ENCODE assay signal across 15 cellular contexts in genomic region chr13:77516342-77516789, GRCh38. TPM values are rescaled to one million over a fixed set of nuclear protein-coding genes. Genes with fewer than 3 reads are reported as not detected.
DNase-seq lines count a peak whose midpoint lies in the region; ATAC-seq and TF ChIP-seq lines count a peak whose summit lies in the region.
"Had no signal": no experiment of that assay in that cellular context is flagged by ENCODE, and none has a peak within 500 bp of the region (broad histone marks: within the 10 kb centered on the region; RNA-seq: fewer than 3 reads in every experiment).

No MANE protein-coding gene starts in this region.

- no peak overlapping the region for H3K9ac ChIP-seq in neuronal stem cell (ENCODE audit: low read depth, low read length, poor library complexity)

- peak overlapping the region; percentile 55 for H3K27ac Mint-ChIP-seq in activated CD4-positive, alpha-beta T cell treated with anti-CD3 and anti-CD28 coated beads for 36 hours
- no peak overlapping the region for H3K27ac Mint-ChIP-seq in activated CD4-positive, alpha-beta T cell treated with anti-CD3 and anti-CD28 coated beads, Interleukin-2, amount 10 ng/mL, durations not matched to agents 7 days and 5 days
- H3K27ac Mint-ChIP-seq: activated naive CD8-positive, alpha-beta T cell treated with anti-CD3 and anti-CD28 coated beads, Interleukin-2, amount 10 ng/mL, durations not matched to agents 7 days and 5 days; IgD-negative memory B cell; mesothelial cell of epicardium had no signal

- no peak overlapping the region for H3K27ac ChIP-seq in osteoblast (ENCODE audit: low read depth, low read length)
- H3K27ac ChIP-seq in neuronal stem cell (replicated peaks; ENCODE audit: low read length), result no peak overlapping the region

- H2AFZ ChIP-seq in osteoblast (ENCODE audit: low read length) (peak overlapping the region; percentile 47), neuronal stem cell (ENCODE audit: low read length) (no peak overlapping the region)

- ATAC-seq in activated CD4-positive, alpha-beta T cell treated with anti-CD3 and anti-CD28 coated beads for 36 hours, result peak; percentile 88
- peak; percentile 54 for ATAC-seq in HG03097 (IDR thresholded peaks at IDR 0.05; ENCODE audit: low FRiP score, unreplicated experiment)

- H3K36me3 ChIP-seq in osteoblast (ENCODE audit: insufficient read depth, low read length) (no peaks in the 10 kb centered on the region), neuronal stem cell (replicated peaks in 1 of 2; ENCODE audit: control insufficient read depth in 2 of 2, insufficient read depth in 2 of 2, low read length in 2 of 2) (no peaks in the 10 kb centered on the region)
- H3K36me3 ChIP-seq: HAP-1 had no signal

- no peak overlapping the region for H2BK12ac ChIP-seq in neuronal stem cell (ENCODE audit: low read length)

- no peak overlapping the region for H4K91ac ChIP-seq in neuronal stem cell (ENCODE audit: low read depth, low read length, poor library complexity)

- peaks cover 11% of the 10 kb centered on the region for H3K4me1 ChIP-seq in osteoblast (ENCODE audit: insufficient read depth, low read length)
- no peaks in the 10 kb centered on the region for H3K4me1 ChIP-seq in neuronal stem cell (ENCODE audit: control insufficient read depth in 2 of 2, insufficient read depth in 1 of 2, low read depth in 1 of 2, low read length in 2 of 2)
- H3K4me1 ChIP-seq: HAP-1 had no signal

- no peak overlapping the region for H2AK5ac ChIP-seq in neuronal stem cell (ENCODE audit: low read depth, low read length)

- H3K23ac ChIP-seq in neuronal stem cell (ENCODE audit: low read depth, low read length, poor library complexity), result no peak overlapping the region

- H3K4me3 ChIP-seq in osteoblast (ENCODE audit: insufficient read depth, low read length) (no peak overlapping the region), neuronal stem cell (ENCODE audit: low read length in 2 of 2) (no peak overlapping the region)
- H3K4me3 ChIP-seq: HAP-1 had no signal

- no peak overlapping the region for H2BK5ac ChIP-seq in neuronal stem cell (ENCODE audit: low read length)

- no peak overlapping the region for H2BK120ac ChIP-seq in neuronal stem cell (ENCODE audit: low read depth, low read length)

- peaks cover 16% of the 10 kb centered on the region for H3K4me1 Mint-ChIP-seq in activated CD4-positive, alpha-beta T cell treated with anti-CD3 and anti-CD28 coated beads for 36 hours
- no peaks in the 10 kb centered on the region for H3K4me1 Mint-ChIP-seq in activated CD4-positive, alpha-beta T cell treated with anti-CD3 and anti-CD28 coated beads, Interleukin-2, amount 10 ng/mL, durations not matched to agents 7 days and 5 days

- no peak overlapping the region for H2BK15ac ChIP-seq in neuronal stem cell (ENCODE audit: low read length)

- H3K36me3 Mint-ChIP-seq in activated CD4-positive, alpha-beta T cell treated with anti-CD3 and anti-CD28 coated beads for 36 hours (ENCODE audit: low read depth), result no peaks in the 10 kb centered on the region
- H3K36me3 Mint-ChIP-seq in activated CD4-positive, alpha-beta T cell treated with anti-CD3 and anti-CD28 coated beads, Interleukin-2, amount 10 ng/mL, durations not matched to agents 7 days and 5 days (ENCODE audit: low read depth), result no peaks in the 10 kb centered on the region
- H3K36me3 Mint-ChIP-seq: activated naive CD8-positive, alpha-beta T cell treated with anti-CD3 and anti-CD28 coated beads, Interleukin-2, amount 10 ng/mL, durations not matched to agents 7 days and 5 days; IgD-negative memory B cell; mesothelial cell of epicardium had no signal

- H3K9me3 ChIP-seq in osteoblast (ENCODE audit: low read depth, low read length) (no peaks in the 10 kb centered on the region), neuronal stem cell (replicated peaks in 1 of 2; ENCODE audit: control insufficient read depth in 2 of 2, insufficient read depth in 1 of 2, low read depth in 1 of 2, low read length in 2 of 2) (peaks cover 0 to 1% of the 10 kb centered on the region in 2 donors)
- H3K9me3 ChIP-seq: HAP-1 had no signal

- POLR2A ChIA-PET in activated CD4-positive, alpha-beta T cell treated with anti-CD3 and anti-CD28 coated beads for 36 hours (lab: Charles Lee), result no interaction called here
- POLR2A ChIA-PET in activated CD4-positive, alpha-beta T cell treated with anti-CD3 and anti-CD28 coated beads, Interleukin-2, amount 10 ng/mL, durations not matched to agents 7 days and 5 days (lab: Charles Lee), result no interaction called here

- H3K79me2 ChIP-seq in osteoblast (ENCODE audit: insufficient read depth, low read length), result no peaks in the 10 kb centered on the region

- H4K8ac ChIP-seq in neuronal stem cell (ENCODE audit: low read depth, low read length), result no peak overlapping the region

- H3K4me2 ChIP-seq in osteoblast (ENCODE audit: insufficient read depth, low read length), result no peak overlapping the region
- H3K4me2 ChIP-seq in neuronal stem cell (ENCODE audit: insufficient read depth, low read length, poor library complexity, severe bottlenecking), result no peak overlapping the region

- no peak overlapping the region for H3K4me3 Mint-ChIP-seq in activated CD4-positive, alpha-beta T cell treated with anti-CD3 and anti-CD28 coated beads for 36 hours
- no peak overlapping the region for H3K4me3 Mint-ChIP-seq in activated CD4-positive, alpha-beta T cell treated with anti-CD3 and anti-CD28 coated beads, Interleukin-2, amount 10 ng/mL, durations not matched to agents 7 days and 5 days
- H3K4me3 Mint-ChIP-seq: activated naive CD8-positive, alpha-beta T cell treated with anti-CD3 and anti-CD28 coated beads, Interleukin-2, amount 10 ng/mL, durations not matched to agents 7 days and 5 days; mesothelial cell of epicardium had no signal

- H3K27me3 Mint-ChIP-seq in activated CD4-positive, alpha-beta T cell treated with anti-CD3 and anti-CD28 coated beads for 36 hours, result no peaks in the 10 kb centered on the region
- H3K27me3 Mint-ChIP-seq in activated CD4-positive, alpha-beta T cell treated with anti-CD3 and anti-CD28 coated beads, Interleukin-2, amount 10 ng/mL, durations not matched to agents 7 days and 5 days, result peaks cover 3% of the 10 kb centered on the region
- H3K27me3 Mint-ChIP-seq: activated naive CD8-positive, alpha-beta T cell treated with anti-CD3 and anti-CD28 coated beads, Interleukin-2, amount 10 ng/mL, durations not matched to agents 7 days and 5 days; IgD-negative memory B cell had no signal

- no peak for TF ChIP-seq CTCF in osteoblast (IDR thresholded peaks at IDR 0.05; ENCODE audit: extremely low read depth, low read depth, low read length)

- H3K79me1 ChIP-seq in neuronal stem cell (ENCODE audit: low read depth, low read length), result no peaks in the 10 kb centered on the region

- H4K20me1 ChIP-seq in osteoblast (ENCODE audit: insufficient read depth, low read length), result no peaks in the 10 kb centered on the region

- no peak overlapping the region for H3K14ac ChIP-seq in neuronal stem cell (ENCODE audit: low read length)

- H3K18ac ChIP-seq in neuronal stem cell (ENCODE audit: low read length), result no peak overlapping the region

- no CpG with 5 or more reads among the region's 4 CpGs for WGBS in neuronal stem cell (ENCODE audit: extremely low coverage in 2 of 2, insufficient read length in 2 of 2, insufficient replicate concordance in 1 of 2), 2 donors

- H3K4ac ChIP-seq in neuronal stem cell (ENCODE audit: low read length), result no peak overlapping the region

- DNase-seq in activated CD4-positive, alpha-beta T cell treated with anti-CD3 and anti-CD28 coated beads for 36 hours, result peak; percentile 25
- no peak for DNase-seq in activated CD4-positive, alpha-beta T cell treated with anti-CD3 and anti-CD28 coated beads, Interleukin-2, amount 10 ng/mL, durations not matched to agents 7 days and 5 days
- peak; percentile 19 for DNase-seq in astrocyte of the hippocampus (ENCODE audit: low read depth, low spot score)
- peak; percentile 45 for DNase-seq in osteoblast (ENCODE audit: insufficient read length, low spot score, missing footprints)
- DNase-seq in GOT3 (lab: John Stamatoyannopoulos, UW), result no peak
- DNase-seq in neuronal stem cell (ENCODE audit: low spot score), result no peak
- DNase-seq in NCI-H1436 treated with DMSO at 0.1 percent for 48 hours (lab: John Stamatoyannopoulos, UW), result no peak
- DNase-seq: activated naive CD8-positive, alpha-beta T cell treated with anti-CD3 and anti-CD28 coated beads, Interleukin-2, amount 10 ng/mL, durations not matched to agents 7 days and 5 days; foreskin melanocyte; NCI-H748 treated with DMSO at 0.1 percent for 48 hours had no signal

- no peaks in the 10 kb centered on the region for H3K27me3 ChIP-seq in osteoblast (ENCODE audit: insufficient read depth, low read length)
- no peaks in the 10 kb centered on the region for H3K27me3 ChIP-seq in neuronal stem cell (ENCODE audit: control insufficient read depth in 3 of 3, insufficient read depth in 3 of 3, low read depth in 1 of 3, low read length in 3 of 3)

- intact Hi-C loops in activated CD4-positive, alpha-beta T cell treated with anti-CD3 and anti-CD28 coated beads for 36 hours (cut with DNase I, micrococcal nuclease), result no loop called here

- CTCF ChIA-PET in activated CD4-positive, alpha-beta T cell treated with anti-CD3 and anti-CD28 coated beads for 36 hours (lab: Charles Lee), result interaction anchor here (0.8 to 1.2 kb wide), 3 partner anchors 10 to 536 kb away, joined by 3 to 4 read pairs (median 3); no protein-coding TSS in a partner anchor
- CTCF ChIA-PET in activated CD4-positive, alpha-beta T cell treated with anti-CD3 and anti-CD28 coated beads, Interleukin-2, amount 10 ng/mL, durations not matched to agents 7 days and 5 days (lab: Charles Lee), result interaction anchor here (0.8 kb wide), 1 partner anchor 234 kb away, joined by 3 read pairs; no protein-coding TSS in a partner anchor

- H3K9me3 Mint-ChIP-seq in activated CD4-positive, alpha-beta T cell treated with anti-CD3 and anti-CD28 coated beads for 36 hours (ENCODE audit: low read depth), result no peaks in the 10 kb centered on the region
- no peaks in the 10 kb centered on the region for H3K9me3 Mint-ChIP-seq in activated CD4-positive, alpha-beta T cell treated with anti-CD3 and anti-CD28 coated beads, Interleukin-2, amount 10 ng/mL, durations not matched to agents 7 days and 5 days
- H3K9me3 Mint-ChIP-seq: activated naive CD8-positive, alpha-beta T cell treated with anti-CD3 and anti-CD28 coated beads, Interleukin-2, amount 10 ng/mL, durations not matched to agents 7 days and 5 days; IgD-negative memory B cell; mesothelial cell of epicardium had no signal

RNA-seq across cellular contexts. Expression of gene SCEL, which starts 19.1 kb away (rescaled TPM):
- total RNA-seq in activated CD4-positive, alpha-beta T cell treated with anti-CD3 and anti-CD28 coated beads for 36 hours, result not detected
- not detected for total RNA-seq in activated CD4-positive, alpha-beta T cell treated with anti-CD3 and anti-CD28 coated beads, Interleukin-2, amount 10 ng/mL, durations not matched to agents 7 days and 5 days
- total RNA-seq in osteoblast, result not detected in 2 replicates
- polyA plus RNA-seq in neuronal stem cell (2013, experiment 1 of 2), result not detected
- polyA plus RNA-seq in neuronal stem cell (2013, experiment 2 of 2), result not detected
- total RNA-seq: activated naive CD8-positive, alpha-beta T cell treated with anti-CD3 and anti-CD28 coated beads, Interleukin-2, amount 10 ng/mL, durations not matched to agents 7 days and 5 days; mesothelial cell of epicardium had no signal
- polyA plus RNA-seq: AG04450, IgD-negative memory B cell had no signal

Comparison
In these comparisons a context has a peak if more than half of its experiments do, and no peak if none do; other contexts are left out.
1. DNase-seq: peak in activated CD4-positive, alpha-beta T cell treated with anti-CD3 and anti-CD28 coated beads for 36 hours (single experiment), astrocyte of the hippocampus (single experiment) and osteoblast (single experiment); none in activated CD4-positive, alpha-beta T cell treated with anti-CD3 and anti-CD28 coated beads, Interleukin-2, amount 10 ng/mL, durations not matched to agents 7 days and 5 days (single experiment), GOT3 (single experiment), neuronal stem cell (single experiment) and NCI-H1436 treated with DMSO at 0.1 percent for 48 hours (single experiment).